In the genomic region with DNA sequence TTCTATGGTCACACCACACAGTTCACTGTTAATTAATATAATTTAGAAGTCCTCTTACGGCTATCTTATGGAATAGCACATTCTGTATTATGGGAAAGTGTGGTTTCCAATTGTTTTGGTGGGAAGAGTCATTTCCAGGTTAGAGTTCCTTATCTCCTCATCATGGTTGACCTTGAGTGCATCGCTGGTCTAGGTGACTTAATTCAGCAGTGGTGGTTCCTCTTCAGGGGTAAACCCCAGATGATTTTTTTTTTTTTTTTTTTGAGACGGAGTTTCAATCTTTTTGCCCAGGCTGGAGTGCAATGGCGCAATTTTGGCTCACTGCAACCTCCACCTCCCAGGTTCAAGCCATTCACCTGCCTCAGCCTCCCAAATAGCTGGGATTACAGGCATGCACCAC, we compare ENCODE assay signal across 1 cellular context.
TF ChIP-seq lines count a peak whose summit lies in the region.

No MANE protein-coding gene starts in this region.

TF ChIP-seq in GM12878, 131 proteins besides CTCF, POLR2A, EP300 and RAD21 (continues in another document):
- TF ChIP-seq IKZF2 (IDR thresholded peaks at IDR 0.05) (peak in 1 of 2 experiments; percentile 35; a peak in 1 of 4 replicates), BCL11A (IDR thresholded peaks at IDR 0.05; ENCODE audit: low read depth, low read length) (no peak), NR2F1 (conservative IDR thresholded peaks at IDR 0.05) (peak; percentile 53; the same call in 1 of the 2 replicates), ZNF274 (IDR thresholded peaks at IDR 0.05; ENCODE audit: insufficient read depth, insufficient read length) (no peak), NFXL1 (IDR thresholded peaks at IDR 0.05; ENCODE audit: borderline replicate concordance) (no peak), BMI1 (IDR thresholded peaks at IDR 0.05; ENCODE audit: borderline replicate concordance) (no peak), RUNX3 (IDR thresholded peaks at IDR 0.05; ENCODE audit: low read length) (peak; percentile 35), HCFC1 (IDR thresholded peaks at IDR 0.05; ENCODE audit: low read length) (no peak), POLR2AphosphoS2 (IDR thresholded peaks at IDR 0.05; ENCODE audit: low read depth, low read length) (no peak), IKZF1 (conservative IDR thresholded peaks at IDR 0.05) (0 out of 2 replicates have a peak, but pooled peaks have one; percentile 11), ZZZ3 (IDR thresholded peaks at IDR 0.05; ENCODE audit: control insufficient read depth, insufficient read length, low read depth) (no peak), CHD1 (IDR thresholded peaks at IDR 0.05; ENCODE audit: low read depth, low read length) (no peak), SMC3 (IDR thresholded peaks at IDR 0.05; ENCODE audit: borderline replicate concordance, low read length) (no peak), NFIC (IDR thresholded peaks at IDR 0.05; ENCODE audit: low read depth, low read length) (peak; percentile 28; the same call in 1 of the 2 replicates), ZNF384 (IDR thresholded peaks at IDR 0.05; ENCODE audit: borderline replicate concordance, low read depth, low read length) (peak; percentile 14; the same call in 1 of the 2 replicates), FOXK2 (IDR thresholded peaks at IDR 0.05) (no peak), TCF12 (IDR thresholded peaks at IDR 0.05; ENCODE audit: low read depth, low read length) (no peak), BRCA1 (IDR thresholded peaks at IDR 0.05; ENCODE audit: low read depth, low read length) (no peak), CREB1 (IDR thresholded peaks at IDR 0.05; ENCODE audit: low read depth) (no peak), POLR2AphosphoS5 (IDR thresholded peaks at IDR 0.05; ENCODE audit: low read length) (no peak), STAT3 (IDR thresholded peaks at IDR 0.05; ENCODE audit: low read depth, low read length) (no peak), SP1 (IDR thresholded peaks at IDR 0.05; ENCODE audit: low read depth, low read length) (no peak), EED (IDR thresholded peaks at IDR 0.05; ENCODE audit: low read depth) (peak; percentile 3; the same call in 1 of the 2 replicates), KLF5 (IDR thresholded peaks at IDR 0.05; ENCODE audit: partially characterized antibody) (no peak), ZNF217 (IDR thresholded peaks at IDR 0.05) (no peak), SIX5 (IDR thresholded peaks at IDR 0.05; ENCODE audit: low read depth, low read length, severe bottlenecking) (no peak)
- TF ChIP-seq, protein P1, sequence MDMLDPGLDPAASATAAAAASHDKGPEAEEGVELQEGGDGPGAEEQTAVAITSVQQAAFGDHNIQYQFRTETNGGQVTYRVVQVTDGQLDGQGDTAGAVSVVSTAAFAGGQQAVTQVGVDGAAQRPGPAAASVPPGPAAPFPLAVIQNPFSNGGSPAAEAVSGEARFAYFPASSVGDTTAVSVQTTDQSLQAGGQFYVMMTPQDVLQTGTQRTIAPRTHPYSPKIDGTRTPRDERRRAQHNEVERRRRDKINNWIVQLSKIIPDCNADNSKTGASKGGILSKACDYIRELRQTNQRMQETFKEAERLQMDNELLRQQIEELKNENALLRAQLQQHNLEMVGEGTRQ (IDR thresholded peaks at IDR 0.05; ENCODE audit: borderline replicate concordance, low read depth, low read length), result no peak
- TF ChIP-seq, protein P2, sequence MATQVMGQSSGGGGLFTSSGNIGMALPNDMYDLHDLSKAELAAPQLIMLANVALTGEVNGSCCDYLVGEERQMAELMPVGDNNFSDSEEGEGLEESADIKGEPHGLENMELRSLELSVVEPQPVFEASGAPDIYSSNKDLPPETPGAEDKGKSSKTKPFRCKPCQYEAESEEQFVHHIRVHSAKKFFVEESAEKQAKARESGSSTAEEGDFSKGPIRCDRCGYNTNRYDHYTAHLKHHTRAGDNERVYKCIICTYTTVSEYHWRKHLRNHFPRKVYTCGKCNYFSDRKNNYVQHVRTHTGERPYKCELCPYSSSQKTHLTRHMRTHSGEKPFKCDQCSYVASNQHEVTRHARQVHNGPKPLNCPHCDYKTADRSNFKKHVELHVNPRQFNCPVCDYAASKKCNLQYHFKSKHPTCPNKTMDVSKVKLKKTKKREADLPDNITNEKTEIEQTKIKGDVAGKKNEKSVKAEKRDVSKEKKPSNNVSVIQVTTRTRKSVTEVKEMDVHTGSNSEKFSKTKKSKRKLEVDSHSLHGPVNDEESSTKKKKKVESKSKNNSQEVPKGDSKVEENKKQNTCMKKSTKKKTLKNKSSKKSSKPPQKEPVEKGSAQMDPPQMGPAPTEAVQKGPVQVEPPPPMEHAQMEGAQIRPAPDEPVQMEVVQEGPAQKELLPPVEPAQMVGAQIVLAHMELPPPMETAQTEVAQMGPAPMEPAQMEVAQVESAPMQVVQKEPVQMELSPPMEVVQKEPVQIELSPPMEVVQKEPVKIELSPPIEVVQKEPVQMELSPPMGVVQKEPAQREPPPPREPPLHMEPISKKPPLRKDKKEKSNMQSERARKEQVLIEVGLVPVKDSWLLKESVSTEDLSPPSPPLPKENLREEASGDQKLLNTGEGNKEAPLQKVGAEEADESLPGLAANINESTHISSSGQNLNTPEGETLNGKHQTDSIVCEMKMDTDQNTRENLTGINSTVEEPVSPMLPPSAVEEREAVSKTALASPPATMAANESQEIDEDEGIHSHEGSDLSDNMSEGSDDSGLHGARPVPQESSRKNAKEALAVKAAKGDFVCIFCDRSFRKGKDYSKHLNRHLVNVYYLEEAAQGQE (IDR thresholded peaks at IDR 0.05; ENCODE audit: low read depth, low read length), result no peak
- TF ChIP-seq, protein P3, sequence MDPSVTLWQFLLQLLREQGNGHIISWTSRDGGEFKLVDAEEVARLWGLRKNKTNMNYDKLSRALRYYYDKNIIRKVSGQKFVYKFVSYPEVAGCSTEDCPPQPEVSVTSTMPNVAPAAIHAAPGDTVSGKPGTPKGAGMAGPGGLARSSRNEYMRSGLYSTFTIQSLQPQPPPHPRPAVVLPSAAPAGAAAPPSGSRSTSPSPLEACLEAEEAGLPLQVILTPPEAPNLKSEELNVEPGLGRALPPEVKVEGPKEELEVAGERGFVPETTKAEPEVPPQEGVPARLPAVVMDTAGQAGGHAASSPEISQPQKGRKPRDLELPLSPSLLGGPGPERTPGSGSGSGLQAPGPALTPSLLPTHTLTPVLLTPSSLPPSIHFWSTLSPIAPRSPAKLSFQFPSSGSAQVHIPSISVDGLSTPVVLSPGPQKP (IDR thresholded peaks at IDR 0.05; ENCODE audit: low read depth, low read length), result no peak
- TF ChIP-seq, protein P4, sequence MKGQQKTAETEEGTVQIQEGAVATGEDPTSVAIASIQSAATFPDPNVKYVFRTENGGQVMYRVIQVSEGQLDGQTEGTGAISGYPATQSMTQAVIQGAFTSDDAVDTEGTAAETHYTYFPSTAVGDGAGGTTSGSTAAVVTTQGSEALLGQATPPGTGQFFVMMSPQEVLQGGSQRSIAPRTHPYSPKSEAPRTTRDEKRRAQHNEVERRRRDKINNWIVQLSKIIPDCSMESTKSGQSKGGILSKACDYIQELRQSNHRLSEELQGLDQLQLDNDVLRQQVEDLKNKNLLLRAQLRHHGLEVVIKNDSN (IDR thresholded peaks at IDR 0.05; ENCODE audit: borderline replicate concordance, extremely low read length, insufficient read depth, low read depth, low read length), result no peak
- TF ChIP-seq, protein P5, sequence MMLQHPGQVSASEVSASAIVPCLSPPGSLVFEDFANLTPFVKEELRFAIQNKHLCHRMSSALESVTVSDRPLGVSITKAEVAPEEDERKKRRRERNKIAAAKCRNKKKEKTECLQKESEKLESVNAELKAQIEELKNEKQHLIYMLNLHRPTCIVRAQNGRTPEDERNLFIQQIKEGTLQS (IDR thresholded peaks at IDR 0.05; ENCODE audit: borderline replicate concordance, extremely low read depth, low read depth, low read length), result no peak
- TF ChIP-seq, protein P6, sequence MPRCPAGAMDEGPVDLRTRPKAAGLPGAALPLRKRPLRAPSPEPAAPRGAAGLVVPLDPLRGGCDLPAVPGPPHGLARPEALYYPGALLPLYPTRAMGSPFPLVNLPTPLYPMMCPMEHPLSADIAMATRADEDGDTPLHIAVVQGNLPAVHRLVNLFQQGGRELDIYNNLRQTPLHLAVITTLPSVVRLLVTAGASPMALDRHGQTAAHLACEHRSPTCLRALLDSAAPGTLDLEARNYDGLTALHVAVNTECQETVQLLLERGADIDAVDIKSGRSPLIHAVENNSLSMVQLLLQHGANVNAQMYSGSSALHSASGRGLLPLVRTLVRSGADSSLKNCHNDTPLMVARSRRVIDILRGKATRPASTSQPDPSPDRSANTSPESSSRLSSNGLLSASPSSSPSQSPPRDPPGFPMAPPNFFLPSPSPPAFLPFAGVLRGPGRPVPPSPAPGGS (IDR thresholded peaks at IDR 0.05; ENCODE audit: borderline replicate concordance, insufficient read depth, low read depth, low read length, poor library complexity, severe bottlenecking), result no peak
- TF ChIP-seq, protein P7, sequence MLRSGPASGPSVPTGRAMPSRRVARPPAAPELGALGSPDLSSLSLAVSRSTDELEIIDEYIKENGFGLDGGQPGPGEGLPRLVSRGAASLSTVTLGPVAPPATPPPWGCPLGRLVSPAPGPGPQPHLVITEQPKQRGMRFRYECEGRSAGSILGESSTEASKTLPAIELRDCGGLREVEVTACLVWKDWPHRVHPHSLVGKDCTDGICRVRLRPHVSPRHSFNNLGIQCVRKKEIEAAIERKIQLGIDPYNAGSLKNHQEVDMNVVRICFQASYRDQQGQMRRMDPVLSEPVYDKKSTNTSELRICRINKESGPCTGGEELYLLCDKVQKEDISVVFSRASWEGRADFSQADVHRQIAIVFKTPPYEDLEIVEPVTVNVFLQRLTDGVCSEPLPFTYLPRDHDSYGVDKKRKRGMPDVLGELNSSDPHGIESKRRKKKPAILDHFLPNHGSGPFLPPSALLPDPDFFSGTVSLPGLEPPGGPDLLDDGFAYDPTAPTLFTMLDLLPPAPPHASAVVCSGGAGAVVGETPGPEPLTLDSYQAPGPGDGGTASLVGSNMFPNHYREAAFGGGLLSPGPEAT (IDR thresholded peaks at IDR 0.05; ENCODE audit: low read depth), result no peak
- TF ChIP-seq, protein P8, sequence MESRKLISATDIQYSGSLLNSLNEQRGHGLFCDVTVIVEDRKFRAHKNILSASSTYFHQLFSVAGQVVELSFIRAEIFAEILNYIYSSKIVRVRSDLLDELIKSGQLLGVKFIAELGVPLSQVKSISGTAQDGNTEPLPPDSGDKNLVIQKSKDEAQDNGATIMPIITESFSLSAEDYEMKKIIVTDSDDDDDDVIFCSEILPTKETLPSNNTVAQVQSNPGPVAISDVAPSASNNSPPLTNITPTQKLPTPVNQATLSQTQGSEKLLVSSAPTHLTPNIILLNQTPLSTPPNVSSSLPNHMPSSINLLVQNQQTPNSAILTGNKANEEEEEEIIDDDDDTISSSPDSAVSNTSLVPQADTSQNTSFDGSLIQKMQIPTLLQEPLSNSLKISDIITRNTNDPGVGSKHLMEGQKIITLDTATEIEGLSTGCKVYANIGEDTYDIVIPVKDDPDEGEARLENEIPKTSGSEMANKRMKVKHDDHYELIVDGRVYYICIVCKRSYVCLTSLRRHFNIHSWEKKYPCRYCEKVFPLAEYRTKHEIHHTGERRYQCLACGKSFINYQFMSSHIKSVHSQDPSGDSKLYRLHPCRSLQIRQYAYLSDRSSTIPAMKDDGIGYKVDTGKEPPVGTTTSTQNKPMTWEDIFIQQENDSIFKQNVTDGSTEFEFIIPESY (IDR thresholded peaks at IDR 0.05), result no peak
- TF ChIP-seq, protein P9, sequence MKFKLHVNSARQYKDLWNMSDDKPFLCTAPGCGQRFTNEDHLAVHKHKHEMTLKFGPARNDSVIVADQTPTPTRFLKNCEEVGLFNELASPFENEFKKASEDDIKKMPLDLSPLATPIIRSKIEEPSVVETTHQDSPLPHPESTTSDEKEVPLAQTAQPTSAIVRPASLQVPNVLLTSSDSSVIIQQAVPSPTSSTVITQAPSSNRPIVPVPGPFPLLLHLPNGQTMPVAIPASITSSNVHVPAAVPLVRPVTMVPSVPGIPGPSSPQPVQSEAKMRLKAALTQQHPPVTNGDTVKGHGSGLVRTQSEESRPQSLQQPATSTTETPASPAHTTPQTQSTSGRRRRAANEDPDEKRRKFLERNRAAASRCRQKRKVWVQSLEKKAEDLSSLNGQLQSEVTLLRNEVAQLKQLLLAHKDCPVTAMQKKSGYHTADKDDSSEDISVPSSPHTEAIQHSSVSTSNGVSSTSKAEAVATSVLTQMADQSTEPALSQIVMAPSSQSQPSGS (IDR thresholded peaks at IDR 0.05; ENCODE audit: low read length), result no peak
- TF ChIP-seq, protein P10, sequence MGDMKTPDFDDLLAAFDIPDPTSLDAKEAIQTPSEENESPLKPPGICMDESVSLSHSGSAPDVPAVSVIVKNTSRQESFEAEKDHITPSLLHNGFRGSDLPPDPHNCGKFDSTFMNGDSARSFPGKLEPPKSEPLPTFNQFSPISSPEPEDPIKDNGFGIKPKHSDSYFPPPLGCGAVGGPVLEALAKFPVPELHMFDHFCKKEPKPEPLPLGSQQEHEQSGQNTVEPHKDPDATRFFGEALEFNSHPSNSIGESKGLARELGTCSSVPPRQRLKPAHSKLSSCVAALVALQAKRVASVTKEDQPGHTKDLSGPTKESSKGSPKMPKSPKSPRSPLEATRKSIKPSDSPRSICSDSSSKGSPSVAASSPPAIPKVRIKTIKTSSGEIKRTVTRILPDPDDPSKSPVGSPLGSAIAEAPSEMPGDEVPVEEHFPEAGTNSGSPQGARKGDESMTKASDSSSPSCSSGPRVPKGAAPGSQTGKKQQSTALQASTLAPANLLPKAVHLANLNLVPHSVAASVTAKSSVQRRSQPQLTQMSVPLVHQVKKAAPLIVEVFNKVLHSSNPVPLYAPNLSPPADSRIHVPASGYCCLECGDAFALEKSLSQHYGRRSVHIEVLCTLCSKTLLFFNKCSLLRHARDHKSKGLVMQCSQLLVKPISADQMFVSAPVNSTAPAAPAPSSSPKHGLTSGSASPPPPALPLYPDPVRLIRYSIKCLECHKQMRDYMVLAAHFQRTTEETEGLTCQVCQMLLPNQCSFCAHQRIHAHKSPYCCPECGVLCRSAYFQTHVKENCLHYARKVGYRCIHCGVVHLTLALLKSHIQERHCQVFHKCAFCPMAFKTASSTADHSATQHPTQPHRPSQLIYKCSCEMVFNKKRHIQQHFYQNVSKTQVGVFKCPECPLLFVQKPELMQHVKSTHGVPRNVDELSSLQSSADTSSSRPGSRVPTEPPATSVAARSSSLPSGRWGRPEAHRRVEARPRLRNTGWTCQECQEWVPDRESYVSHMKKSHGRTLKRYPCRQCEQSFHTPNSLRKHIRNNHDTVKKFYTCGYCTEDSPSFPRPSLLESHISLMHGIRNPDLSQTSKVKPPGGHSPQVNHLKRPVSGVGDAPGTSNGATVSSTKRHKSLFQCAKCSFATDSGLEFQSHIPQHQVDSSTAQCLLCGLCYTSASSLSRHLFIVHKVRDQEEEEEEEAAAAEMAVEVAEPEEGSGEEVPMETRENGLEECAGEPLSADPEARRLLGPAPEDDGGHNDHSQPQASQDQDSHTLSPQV (IDR thresholded peaks at IDR 0.05), result no peak
- TF ChIP-seq, protein P11, sequence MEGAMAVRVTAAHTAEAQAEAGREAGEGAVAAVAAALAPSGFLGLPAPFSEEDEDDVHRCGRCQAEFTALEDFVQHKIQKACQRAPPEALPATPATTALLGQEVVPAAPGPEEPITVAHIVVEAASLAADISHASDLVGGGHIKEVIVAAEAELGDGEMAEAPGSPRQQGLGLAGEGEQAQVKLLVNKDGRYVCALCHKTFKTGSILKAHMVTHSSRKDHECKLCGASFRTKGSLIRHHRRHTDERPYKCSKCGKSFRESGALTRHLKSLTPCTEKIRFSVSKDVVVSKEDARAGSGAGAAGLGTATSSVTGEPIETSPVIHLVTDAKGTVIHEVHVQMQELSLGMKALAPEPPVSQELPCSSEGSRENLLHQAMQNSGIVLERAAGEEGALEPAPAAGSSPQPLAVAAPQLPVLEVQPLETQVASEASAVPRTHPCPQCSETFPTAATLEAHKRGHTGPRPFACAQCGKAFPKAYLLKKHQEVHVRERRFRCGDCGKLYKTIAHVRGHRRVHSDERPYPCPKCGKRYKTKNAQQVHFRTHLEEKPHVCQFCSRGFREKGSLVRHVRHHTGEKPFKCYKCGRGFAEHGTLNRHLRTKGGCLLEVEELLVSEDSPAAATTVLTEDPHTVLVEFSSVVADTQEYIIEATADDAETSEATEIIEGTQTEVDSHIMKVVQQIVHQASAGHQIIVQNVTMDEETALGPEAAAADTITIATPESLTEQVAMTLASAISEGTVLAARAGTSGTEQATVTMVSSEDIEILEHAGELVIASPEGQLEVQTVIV (IDR thresholded peaks at IDR 0.05; ENCODE audit: borderline replicate concordance, partially characterized antibody), result no peak
